In genomic region chr15:90200534-90201139, GRCh38 we compare ENCODE assay signal across 8 cellular contexts. TPM values are rescaled to one million over a fixed set of nuclear protein-coding genes. Genes with fewer than 3 reads are reported as not detected.
DNase-seq lines count a peak whose midpoint lies in the region; ATAC-seq and TF ChIP-seq lines count a peak whose summit lies in the region.

No MANE protein-coding gene starts in this region.

- DNase-seq in Ammon's horn (ENCODE audit: low spot score) (peak; percentile 43), RWPE1 (ENCODE audit: low spot score) (no peak), fibroblast of villous mesenchyme (ENCODE audit: low read depth) (no peak), psoas muscle (no peak), GOT3 (lab: John Stamatoyannopoulos, UW) (no peak), GM10248 (ENCODE audit: extremely low spot score) (no peak)
- DNase-seq in activated CD4-positive, alpha-beta T cell treated with anti-CD3 and anti-CD28 coated beads, Interleukin-2, amount 50 U/mL, for 1 hour, result no peak

- POLR2A ChIA-PET in RWPE1 (lab: Yijun Ruan, JAX; ENCODE audit: low non-redundant PET) (interaction anchor here (0.6 to 4.1 kb wide), 6 partner anchors 9 to 789 kb away, joined by 3 to 19 read pairs (median 3); partner anchors contain the start of gene TTLL13), GM10248 (lab: Yijun Ruan, JAX) (interaction anchor here (0.6 to 1.7 kb wide), 3 partner anchors 9 to 33 kb away, joined by 3 to 7 read pairs (median 3); partner anchors contain the start of genes CIB1 and GDPGP1)

- CTCF ChIA-PET in RWPE1 (lab: Yijun Ruan, JAX), result interaction anchor here (0.7 kb wide), 1 partner anchor 21 kb away, joined by 3 read pairs; no protein-coding TSS in a partner anchor
- CTCF ChIA-PET in GM10248 (lab: Yijun Ruan, JAX), result interaction anchor here (0.9 to 4.6 kb wide), 12 partner anchors 10 to 222 kb away, joined by 3 to 25 read pairs (median 4); partner anchors contain the start of genes CIB1 and GDPGP1

- H3K9me3 ChIP-seq in psoas muscle, result no peaks in the 10 kb centered on the region

- H3K27ac ChIP-seq in RWPE1 (peak overlapping the region; percentile 91), psoas muscle (no peak overlapping the region)

- intact Hi-C loops in psoas muscle (cut with DNase I), result no loop called here

- peaks cover 10% of the 10 kb centered on the region for H3K4me1 ChIP-seq in psoas muscle

- 17 to 32% (median 18%) methylated on average over 20 to 25 of the region's 25 CpGs for WGBS in psoas muscle, 3 donors

- H3K4me3 ChIP-seq in fibroblast of villous mesenchyme (ENCODE audit: low read depth, low read length) (peak overlapping the region; percentile 79), psoas muscle (peak overlapping the region; percentile 88)

- no peaks in the 10 kb centered on the region for H3K27me3 ChIP-seq in psoas muscle (ENCODE audit: insufficient read depth in 3 of 3, low read length in 2 of 3)

- no peak for TF ChIP-seq CTCF in RWPE1 (conservative IDR thresholded peaks at IDR 0.05; ENCODE audit: low read depth)
- TF ChIP-seq CTCF in fibroblast of villous mesenchyme (IDR thresholded peaks at IDR 0.05; ENCODE audit: insufficient read depth, low read depth, low read length), result no peak
- no peak for TF ChIP-seq CTCF in psoas muscle (IDR thresholded peaks at IDR 0.05)
- no peak for TF ChIP-seq CTCF in GM10248 (IDR thresholded peaks at IDR 0.05; ENCODE audit: control extremely low read depth, extremely low read depth, low read depth, missing control alignments)

- ATAC-seq in GM21528 (IDR thresholded peaks at IDR 0.05; ENCODE audit: low FRiP score, unreplicated experiment) (peak; percentile 23), psoas muscle (peak in 2 of 4 donors; percentile 16 to 17)

- H3K36me3 ChIP-seq in psoas muscle (ENCODE audit: insufficient read depth in 1 of 2, low read depth in 1 of 2), result no peaks in the 10 kb centered on the region

RNA-seq across cellular contexts. Expression of gene SEMA4B, which starts 0.5 kb away (rescaled TPM):
- 16.4 and 21.6 TPM in 2 replicates for total RNA-seq in fibroblast of villous mesenchyme
- 10 to 100 TPM in 1 of 4 donors, 1 to 10 TPM in 3; 4.4 to 10.8 (median 4.5) TPM for total RNA-seq in psoas muscle
- polyA plus RNA-seq in psoas muscle, result 1 to 10 TPM; 1.4 to 3.3 (median 1.8) TPM

RNA-seq across cellular contexts. Expression of gene CIB1, which starts 33.1 kb away (rescaled TPM):
- total RNA-seq in fibroblast of villous mesenchyme (19.0 and 31.2 TPM in 2 replicates), psoas muscle (10 to 100 TPM; 45.7 to 58.1 (median 56.6) TPM)
- polyA plus RNA-seq in psoas muscle, result 100 to 1,000 TPM in 1 of 3 donors, 10 to 100 TPM in 2; 72.0 to 154 (median 96.5) TPM

RNA-seq across cellular contexts. Expression of gene GDPGP1, which starts 33.4 kb away (rescaled TPM):
- total RNA-seq in fibroblast of villous mesenchyme (5.2 and 5.6 TPM in 2 replicates), psoas muscle (1 to 10 TPM; 1.3 to 4.5 (median 2.6) TPM)
- 1 to 10 TPM in 2 of 3 donors, under 1 TPM in 1; 0.96 to 5.9 (median 3.1) TPM for polyA plus RNA-seq in psoas muscle

RNA-seq across cellular contexts. Expression of gene TTLL13, which starts 48.7 kb away (rescaled TPM):
- total RNA-seq in fibroblast of villous mesenchyme, result under 0.01 and 0.32 TPM in 2 replicates
- total RNA-seq in psoas muscle, result under 1 TPM in 2 of 4 donors, not detected in 2; 0.08 to 0.69 TPM
- under 1 TPM; 0.03 to 0.13 (median 0.05) TPM for polyA plus RNA-seq in psoas muscle
